35 cellular contexts compared by ENCODE assay signal in genomic region chr19:49101160-49101559, GRCh38. TPM values are rescaled to one million over a fixed set of nuclear protein-coding genes. Genes with fewer than 3 reads are reported as not detected.
A peak's percentile ranks its signal among the peaks of the same experiment; 100 is the strongest.
DNase-seq lines count a peak whose midpoint lies in the region; ATAC-seq, FAIRE-seq and TF ChIP-seq lines count a peak whose summit lies in the region.
"Had no signal": no experiment of that assay in that cellular context is flagged by ENCODE, and none has a peak within 500 bp of the region (broad histone marks: within the 10 kb centered on the region; RNA-seq: fewer than 3 reads in every experiment).

No MANE protein-coding gene starts in this region.

- no peak overlapping the region for H2AFZ ChIP-seq in astrocyte (ENCODE audit: low read depth, low read length)
- no peak overlapping the region for H2AFZ ChIP-seq in neuronal stem cell (ENCODE audit: low read length)
- H2AFZ ChIP-seq: GM23338, PC-9 had no signal

- DNase-seq in activated naive CD4-positive, alpha-beta T cell treated with anti-CD3 and anti-CD28 coated beads, Interleukin-2, amount 50 U/mL, for 16 hours: no peak
- no peak for DNase-seq in astrocyte (ENCODE audit: low read depth)
- DNase-seq in neuronal stem cell (ENCODE audit: low spot score): no peak
- DNase-seq in NCI-H1694 (lab: John Stamatoyannopoulos, UW): no peak
- DNase-seq: activated CD4-positive, alpha-beta T cell treated with anti-CD3 and anti-CD28 coated beads for 1 hour; activated CD8-positive, alpha-beta T cell treated with anti-CD3 and anti-CD28 coated beads, Interleukin-2, amount 10 ng/mL, durations not matched to agents 7 days and 5 days; activated naive CD8-positive, alpha-beta T cell treated with anti-CD3 and anti-CD28 coated beads for 36 hours; activated T-cell treated with anti-CD3 and anti-CD28 coated beads for 4 hours; CD4-positive, alpha-beta T cell; endodermal cell; heart left ventricle; islet precursor cell; left lung; MV-4-11; NCI-H1436 treated with DMSO at 0.1 percent for 48 hours; NCI-H226; NCI-H69; stimulated activated CD4-positive, alpha-beta T cell treated with anti-CD3 and anti-CD28 coated beads, Interleukin-1b, Interleukin-23, amount 100 ng/mL, for 48 hours; stimulated activated naive CD8-positive, alpha-beta T cell treated with anti-CD3 and anti-CD28 coated beads, Interleukin-15, Interleukin-2, amounts not matched to agents 100 U/mL and 50 U/mL, for 24 hours had no signal

- H3K36me3 ChIP-seq in astrocyte (ENCODE audit: insufficient read depth, low read length) (peaks cover 35% of the 10 kb centered on the region), neuronal stem cell (replicated peaks in 1 of 2; ENCODE audit: control insufficient read depth in 2 of 2, insufficient read depth in 2 of 2, low read length in 2 of 2) (peaks cover 63 to 94% of the 10 kb centered on the region in 2 donors)

- peak overlapping the region; percentile 30 for H3K27ac Mint-ChIP-seq in activated naive CD4-positive, alpha-beta T cell treated with anti-CD3 and anti-CD28 coated beads, Interleukin-2, amount 50 U/mL, for 24 hours
- peak overlapping the region; percentile 26 for H3K27ac Mint-ChIP-seq in astrocyte (ENCODE audit: unreplicated experiment)
- H3K27ac Mint-ChIP-seq: activated CD8-positive, alpha-beta T cell treated with anti-CD3 and anti-CD28 coated beads, Interleukin-2, amount 10 ng/mL, durations not matched to agents 7 days and 5 days; activated naive CD8-positive, alpha-beta T cell treated with anti-CD3 and anti-CD28 coated beads for 36 hours; activated T-helper 2 cell treated with anti-CD3 and anti-CD28 coated beads, Interferon-gamma antibody, Interleukin-2, Interleukin-4, amounts not matched to agents 10 μg/mL and 5 μg/mL and 100 μg/mL, durations not matched to agents 14 hours and 24 hours and 36 hours; CD4-positive, alpha-beta T cell; dendritic cell treated with granulocyte-macrophage colony-stimulating factor and Interleukin-4, amounts not matched to agents 40 ng/mL and 50 ng/mL, for 4 days; GM23338 had no signal

- no peak overlapping the region for H3K9ac ChIP-seq in astrocyte (ENCODE audit: low read length)
- peak overlapping the region; percentile 56 for H3K9ac ChIP-seq in neuronal stem cell (ENCODE audit: low read depth, low read length, poor library complexity)

- H4K20me1 ChIP-seq in astrocyte (ENCODE audit: insufficient read depth, low read length): peaks cover 87% of the 10 kb centered on the region

- H4K8ac ChIP-seq in neuronal stem cell (ENCODE audit: low read depth, low read length): no peak overlapping the region

- no peak overlapping the region for H3K4ac ChIP-seq in neuronal stem cell (ENCODE audit: low read length)

- H3K79me1 ChIP-seq in neuronal stem cell (ENCODE audit: low read depth, low read length): peaks cover 13% of the 10 kb centered on the region

- H3K14ac ChIP-seq in neuronal stem cell (ENCODE audit: low read length): no peak overlapping the region

- H3K27me3 Mint-ChIP-seq in activated naive CD4-positive, alpha-beta T cell treated with anti-CD3 and anti-CD28 coated beads, Interleukin-2, amount 50 U/mL, for 24 hours: no peaks in the 10 kb centered on the region
- no peaks in the 10 kb centered on the region for H3K27me3 Mint-ChIP-seq in astrocyte (ENCODE audit: low read depth, unreplicated experiment)
- H3K27me3 Mint-ChIP-seq: activated naive CD8-positive, alpha-beta T cell treated with anti-CD3 and anti-CD28 coated beads for 36 hours; CD4-positive, alpha-beta T cell; dendritic cell treated with granulocyte-macrophage colony-stimulating factor and Interleukin-4, amounts not matched to agents 40 ng/mL and 50 ng/mL, for 4 days; memory B cell had no signal

- H3K79me2 ChIP-seq in astrocyte (ENCODE audit: insufficient read depth, low read length): peaks cover 43% of the 10 kb centered on the region

- no peak overlapping the region for H2BK5ac ChIP-seq in neuronal stem cell (ENCODE audit: low read length)

- H3K27me3 ChIP-seq in astrocyte (ENCODE audit: insufficient read depth, low read length) (no peaks in the 10 kb centered on the region), neuronal stem cell (ENCODE audit: control insufficient read depth in 3 of 3, insufficient read depth in 3 of 3, low read depth in 1 of 3, low read length in 3 of 3) (no peaks in the 10 kb centered on the region)
- H3K27me3 ChIP-seq: heart left ventricle, left lung had no signal

- no peak overlapping the region for H2AK5ac ChIP-seq in neuronal stem cell (ENCODE audit: low read depth, low read length)

- no peak for TF ChIP-seq CTCF in astrocyte (IDR thresholded peaks at IDR 0.05; ENCODE audit: insufficient read depth, low read depth, low read length)

- WGBS in neuronal stem cell (ENCODE audit: extremely low coverage in 2 of 2, insufficient read length in 2 of 2, insufficient replicate concordance in 1 of 2), 2 donors: no CpG with 5 or more reads among the region's 12 CpGs

- H4K91ac ChIP-seq in neuronal stem cell (ENCODE audit: low read depth, low read length, poor library complexity): no peak overlapping the region

- H3K23ac ChIP-seq in neuronal stem cell (ENCODE audit: low read depth, low read length, poor library complexity): no peak overlapping the region

- no peaks in the 10 kb centered on the region for H3K9me3 ChIP-seq in astrocyte (ENCODE audit: insufficient read depth, low read depth, low read length)
- H3K9me3 ChIP-seq in neuronal stem cell (replicated peaks in 1 of 2; ENCODE audit: control insufficient read depth in 2 of 2, insufficient read depth in 1 of 2, low read depth in 1 of 2, low read length in 2 of 2): peaks cover 0 to 3% of the 10 kb centered on the region in 2 donors
- H3K9me3 ChIP-seq: heart left ventricle, left lung had no signal

- H3K4me3 ChIP-seq in astrocyte (ENCODE audit: insufficient read depth, low read depth, low read length) (no peak overlapping the region), neuronal stem cell (ENCODE audit: low read length in 2 of 2) (no peak overlapping the region)
- H3K4me3 ChIP-seq: GM23338, heart left ventricle, left lung, PC-9 had no signal

- H2BK12ac ChIP-seq in neuronal stem cell (ENCODE audit: low read length): no peak overlapping the region

- no peak overlapping the region for H3K4me3 Mint-ChIP-seq in activated naive CD4-positive, alpha-beta T cell treated with anti-CD3 and anti-CD28 coated beads, Interleukin-2, amount 50 U/mL, for 24 hours
- H3K4me3 Mint-ChIP-seq in astrocyte (ENCODE audit: unreplicated experiment): no peak overlapping the region
- H3K4me3 Mint-ChIP-seq: activated CD8-positive, alpha-beta T cell treated with anti-CD3 and anti-CD28 coated beads, Interleukin-2, amount 10 ng/mL, durations not matched to agents 7 days and 5 days; activated naive CD8-positive, alpha-beta T cell treated with anti-CD3 and anti-CD28 coated beads for 36 hours; CD4-positive, alpha-beta T cell; dendritic cell treated with granulocyte-macrophage colony-stimulating factor and Interleukin-4, amounts not matched to agents 40 ng/mL and 50 ng/mL, for 4 days; endodermal cell; GM23338; memory B cell had no signal

- H3K4me1 Mint-ChIP-seq in activated naive CD4-positive, alpha-beta T cell treated with anti-CD3 and anti-CD28 coated beads, Interleukin-2, amount 50 U/mL, for 24 hours: peaks cover 6% of the 10 kb centered on the region
- H3K4me1 Mint-ChIP-seq in astrocyte (ENCODE audit: low read depth, unreplicated experiment): no peaks in the 10 kb centered on the region

- no peak for ATAC-seq in HG03039 (IDR thresholded peaks at IDR 0.05; ENCODE audit: unreplicated experiment)
- ATAC-seq: activated CD8-positive, alpha-beta T cell treated with anti-CD3 and anti-CD28 coated beads, Interleukin-2, amount 10 ng/mL, durations not matched to agents 7 days and 5 days; GM23338; heart left ventricle; left lung; right cardiac atrium; Right ventricle myocardium inferior; SK-N-SH treated with all-trans-retinoic acid at 6 μM for 48 hours; stimulated activated naive CD8-positive, alpha-beta T cell treated with anti-CD3 and anti-CD28 coated beads, Interleukin-15, Interleukin-2, amounts not matched to agents 100 U/mL and 50 U/mL, for 24 hours had no signal

- H3K4me2 ChIP-seq in astrocyte (ENCODE audit: low read length): no peak overlapping the region
- no peak overlapping the region for H3K4me2 ChIP-seq in neuronal stem cell (ENCODE audit: insufficient read depth, low read length, poor library complexity, severe bottlenecking)
- H3K4me2 ChIP-seq: GM23338, PC-9 had no signal

- no peak overlapping the region for H2BK15ac ChIP-seq in neuronal stem cell (ENCODE audit: low read length)

- no peak overlapping the region for H3K18ac ChIP-seq in neuronal stem cell (ENCODE audit: low read length)

- H3K27ac ChIP-seq in astrocyte (ENCODE audit: low read depth, low read length) (no peak overlapping the region), neuronal stem cell (replicated peaks; ENCODE audit: low read length) (no peak overlapping the region)
- H3K27ac ChIP-seq: heart left ventricle, left lung, PC-9 had no signal

- no peak overlapping the region for H2BK120ac ChIP-seq in neuronal stem cell (ENCODE audit: low read depth, low read length)

- no peak for FAIRE-seq in astrocyte (lab: Jason Lieb, UNC)
- FAIRE-seq: GM19239, urothelium cell line had no signal

- H3K36me3 Mint-ChIP-seq in activated naive CD4-positive, alpha-beta T cell treated with anti-CD3 and anti-CD28 coated beads, Interleukin-2, amount 50 U/mL, for 24 hours: peaks cover 13% of the 10 kb centered on the region
- H3K36me3 Mint-ChIP-seq in astrocyte (ENCODE audit: low read depth, unreplicated experiment): peaks cover 16% of the 10 kb centered on the region

- H3K9me3 Mint-ChIP-seq in activated naive CD4-positive, alpha-beta T cell treated with anti-CD3 and anti-CD28 coated beads, Interleukin-2, amount 50 U/mL, for 24 hours: no peaks in the 10 kb centered on the region
- no peaks in the 10 kb centered on the region for H3K9me3 Mint-ChIP-seq in astrocyte (ENCODE audit: unreplicated experiment)
- H3K9me3 Mint-ChIP-seq: activated naive CD8-positive, alpha-beta T cell treated with anti-CD3 and anti-CD28 coated beads for 36 hours; activated T-helper 2 cell treated with anti-CD3 and anti-CD28 coated beads, Interferon-gamma antibody, Interleukin-2, Interleukin-4, amounts not matched to agents 10 μg/mL and 5 μg/mL and 100 μg/mL, durations not matched to agents 14 hours and 24 hours and 36 hours; CD4-positive, alpha-beta T cell; dendritic cell treated with granulocyte-macrophage colony-stimulating factor and Interleukin-4, amounts not matched to agents 40 ng/mL and 50 ng/mL, for 4 days; endodermal cell; GM23338; memory B cell had no signal

- H3K4me1 ChIP-seq in astrocyte (ENCODE audit: insufficient read depth, low read length) (no peaks in the 10 kb centered on the region), neuronal stem cell (ENCODE audit: control insufficient read depth in 2 of 2, insufficient read depth in 1 of 2, low read depth in 1 of 2, low read length in 2 of 2) (no peaks in the 10 kb centered on the region)
- H3K4me1 ChIP-seq: left lung had no signal

RNA-seq across cellular contexts. Expression of gene LIN7B, which starts 13.0 kb away (rescaled TPM):
- 8.9 and 9.7 TPM in 2 replicates for total RNA-seq in astrocyte
- polyA plus RNA-seq in neuronal stem cell (2013, experiment 1 of 2): 3.6 TPM
- polyA plus RNA-seq in neuronal stem cell (2013, experiment 2 of 2): 3.0 TPM

RNA-seq across cellular contexts. Expression of gene SNRNP70, which starts 15.9 kb away (rescaled TPM):
- total RNA-seq in astrocyte: 173 and 177 TPM in 2 replicates
- 356 TPM for polyA plus RNA-seq in neuronal stem cell (2013, experiment 1 of 2)
- polyA plus RNA-seq in neuronal stem cell (2013, experiment 2 of 2): 365 TPM

RNA-seq across cellular contexts. Expression of gene C19orf73, which starts 17.8 kb away (rescaled TPM):
- total RNA-seq in astrocyte: 0.73 and 1.4 TPM in 2 replicates
- polyA plus RNA-seq in neuronal stem cell (2013, experiment 1 of 2): 1.1 TPM
- 1.3 TPM for polyA plus RNA-seq in neuronal stem cell (2013, experiment 2 of 2)
- total RNA-seq: A172 had no signal

RNA-seq across cellular contexts. Expression of gene PPFIA3, which starts 18.2 kb away (rescaled TPM):
- total RNA-seq in astrocyte: 9.2 and 11.7 TPM in 2 replicates
- polyA plus RNA-seq in neuronal stem cell (2013, experiment 1 of 2): 10.5 TPM
- polyA plus RNA-seq in neuronal stem cell (2013, experiment 2 of 2): 10.8 TPM

RNA-seq across cellular contexts. Expression of gene KCNA7, which starts 28.7 kb away (rescaled TPM):
- total RNA-seq in astrocyte: 0.05 TPM in 1 of 2 replicates, not detected in the other
- not detected for polyA plus RNA-seq in neuronal stem cell (2013, experiment 1 of 2)
- polyA plus RNA-seq in neuronal stem cell (2013, experiment 2 of 2): not detected
- total RNA-seq: A172; activated CD8-positive, alpha-beta T cell treated with anti-CD3 and anti-CD28 coated beads, Interleukin-2, amount 10 ng/mL, durations not matched to agents 7 days and 5 days; activated naive CD8-positive, alpha-beta T cell treated with anti-CD3 and anti-CD28 coated beads for 36 hours; activated T-helper 2 cell treated with anti-CD3 and anti-CD28 coated beads, Interferon-gamma antibody, Interleukin-2, Interleukin-4, amounts not matched to agents 10 μg/mL and 5 μg/mL and 100 μg/mL, durations not matched to agents 14 hours and 24 hours and 36 hours; CD4-positive, alpha-beta T cell; Daoy; GM23338; left lung; PC-9; T-helper 2 cell treated with Interferon-gamma antibody and Interleukin-4, amounts not matched to agents 100 ng/mL and 5 ng/mL, for 36 hours had no signal
- polyA plus RNA-seq: neural cell had no signal
